Comparison of ENCODE assay signal across 22 cellular contexts in genomic region chr10:44240766-44241165, GRCh38.
"Had no signal": no experiment of that assay in that cellular context is flagged by ENCODE, and none has a peak within 500 bp of the region (broad histone marks: within the 10 kb centered on the region; RNA-seq: fewer than 3 reads in every experiment).

No MANE protein-coding gene starts in this region.

- H3K27ac Mint-ChIP-seq: activated CD8-positive, alpha-beta memory T cell treated with anti-CD3 and anti-CD28 coated beads, Interleukin-2, amount 10 ng/mL, durations not matched to agents 7 days and 5 days; activated CD8-positive, alpha-beta T cell treated with anti-CD3 and anti-CD28 coated beads for 36 hours; activated naive CD8-positive, alpha-beta T cell treated with anti-CD3 and anti-CD28 coated beads, Interleukin-2, amount 50 U/mL, for 24 hours; dendritic cell treated with granulocyte-macrophage colony-stimulating factor and Interleukin-4, amounts not matched to agents 40 ng/mL and 50 ng/mL, for 4 days had no signal

- H3K4me1 Mint-ChIP-seq: activated CD8-positive, alpha-beta memory T cell treated with anti-CD3 and anti-CD28 coated beads, Interleukin-2, amount 10 ng/mL, durations not matched to agents 7 days and 5 days; activated naive CD8-positive, alpha-beta T cell treated with anti-CD3 and anti-CD28 coated beads, Interleukin-2, amount 50 U/mL, for 24 hours; naive B cell had no signal

- H3K27me3 Mint-ChIP-seq: activated CD8-positive, alpha-beta memory T cell treated with anti-CD3 and anti-CD28 coated beads, Interleukin-2, amount 10 ng/mL, durations not matched to agents 7 days and 5 days; activated CD8-positive, alpha-beta T cell treated with anti-CD3 and anti-CD28 coated beads for 36 hours; dendritic cell treated with granulocyte-macrophage colony-stimulating factor and Interleukin-4, amounts not matched to agents 40 ng/mL and 50 ng/mL, for 4 days; naive B cell had no signal

- FAIRE-seq: keratinocyte had no signal

- H3K4me3 ChIP-seq: body of pancreas, heart left ventricle, ovary, prostate gland, SK-N-MC, spleen, upper lobe of left lung had no signal

- H3K27ac ChIP-seq: body of pancreas, ovary, prostate gland, SK-N-MC, spleen, upper lobe of left lung had no signal

- DNase-seq: activated CD4-positive, alpha-beta T cell treated with anti-CD3 and anti-CD28 coated beads for 48 hours; activated CD8-positive, alpha-beta memory T cell treated with anti-CD3 and anti-CD28 coated beads, Interleukin-2, amount 10 ng/mL, durations not matched to agents 7 days and 5 days; activated CD8-positive, alpha-beta T cell treated with anti-CD3 and anti-CD28 coated beads for 36 hours; activated gamma-delta T cell; activated naive CD4-positive, alpha-beta T cell treated with anti-CD3 and anti-CD28 coated beads, Interleukin-2, amount 50 U/mL, for 16 hours; activated naive CD8-positive, alpha-beta T cell treated with anti-CD3 and anti-CD28 coated beads, Interleukin-2, amount 50 U/mL, for 24 hours; activated T-cell treated with anti-CD3 and anti-CD28 coated beads for 4 hours; body of pancreas; caudate nucleus; effector CD4-positive, alpha-beta T cell; heart left ventricle; naive B cell; ovary; spleen; stimulated activated CD4-positive, alpha-beta T cell treated with anti-CD3 and anti-CD28 coated beads, Interleukin-4, amount 100 ng/mL, for 1 hour; stimulated activated naive CD4-positive, alpha-beta T cell treated with Interleukin-2 at 50 U/mL for 16 hours; upper lobe of left lung had no signal

- ATAC-seq: activated CD8-positive, alpha-beta memory T cell treated with anti-CD3 and anti-CD28 coated beads, Interleukin-2, amount 10 ng/mL, durations not matched to agents 7 days and 5 days; activated CD8-positive, alpha-beta T cell treated with anti-CD3 and anti-CD28 coated beads for 36 hours; activated naive CD8-positive, alpha-beta T cell treated with anti-CD3 and anti-CD28 coated beads, Interleukin-2, amount 50 U/mL, for 24 hours; body of pancreas; left lobe of liver had no signal

- H3K9me3 ChIP-seq: body of pancreas, heart left ventricle, ovary, prostate gland, upper lobe of left lung had no signal

- H3K4me3 Mint-ChIP-seq: activated CD8-positive, alpha-beta memory T cell treated with anti-CD3 and anti-CD28 coated beads, Interleukin-2, amount 10 ng/mL, durations not matched to agents 7 days and 5 days; activated CD8-positive, alpha-beta T cell treated with anti-CD3 and anti-CD28 coated beads for 36 hours; activated naive CD8-positive, alpha-beta T cell treated with anti-CD3 and anti-CD28 coated beads, Interleukin-2, amount 50 U/mL, for 24 hours; dendritic cell treated with granulocyte-macrophage colony-stimulating factor and Interleukin-4, amounts not matched to agents 40 ng/mL and 50 ng/mL, for 4 days; naive B cell had no signal

- H3K4me1 ChIP-seq: prostate gland, spleen, upper lobe of left lung had no signal

- H3K9me3 Mint-ChIP-seq: activated CD8-positive, alpha-beta T cell treated with anti-CD3 and anti-CD28 coated beads for 36 hours had no signal

- H3K36me3 ChIP-seq: heart left ventricle, ovary, prostate gland, spleen, upper lobe of left lung had no signal

- H3K27me3 ChIP-seq: body of pancreas, heart left ventricle, ovary, spleen, upper lobe of left lung had no signal
